Comparison of ENCODE assay signal across 21 cellular contexts in genomic region chr20:47875302-47876025, GRCh38.
A peak's percentile ranks its signal among the peaks of the same experiment; 100 is the strongest.
DNase-seq lines count a peak whose midpoint lies in the region; ATAC-seq, FAIRE-seq and TF ChIP-seq lines count a peak whose summit lies in the region.
"Had no signal": no experiment of that assay in that cellular context is flagged by ENCODE, and none has a peak within 500 bp of the region (broad histone marks: within the 10 kb centered on the region; RNA-seq: fewer than 3 reads in every experiment).

No MANE protein-coding gene starts in this region.

- no peak overlapping the region for H4K91ac ChIP-seq in mesenchymal stem cell (ENCODE audit: low read length)

- H3K27ac Mint-ChIP-seq in type B pancreatic cell = no peak overlapping the region
- H3K27ac Mint-ChIP-seq: activated CD8-positive, alpha-beta T cell treated with anti-CD3 and anti-CD28 coated beads for 36 hours; effector memory CD8-positive, alpha-beta T cell; immature natural killer cell had no signal

- H3K27ac ChIP-seq in mesenchymal stem cell (ENCODE audit: low read length, poor library complexity, severe bottlenecking) = no peak overlapping the region
- no peak overlapping the region for H3K27ac ChIP-seq in foreskin keratinocyte
- H3K27ac ChIP-seq: lower lobe of right lung had no signal

- H3K27me3 ChIP-seq in bronchial epithelial cell (ENCODE audit: control insufficient read depth, insufficient read depth, low read length) (no peaks in the 10 kb centered on the region), mesenchymal stem cell (ENCODE audit: control insufficient read depth in 1 of 2, insufficient read depth in 1 of 2, low read length in 2 of 2) (peaks cover 30 to 54% of the 10 kb centered on the region in 2 experiments), foreskin keratinocyte (no peaks in the 10 kb centered on the region)

- no peak overlapping the region for H3K4me2 ChIP-seq in mesenchymal stem cell (ENCODE audit: low read length, poor library complexity, severe bottlenecking)

- peak overlapping the region in 1 of 2 experiments; percentile 11 for H3K18ac ChIP-seq in mesenchymal stem cell (ENCODE audit: low read depth in 1 of 2, low read length in 2 of 2)

- H2BK5ac ChIP-seq in mesenchymal stem cell (ENCODE audit: low read depth, low read length, poor library complexity, severe bottlenecking) = no peak overlapping the region

- no peaks in the 10 kb centered on the region for H3K9me3 ChIP-seq in mesenchymal stem cell (ENCODE audit: control insufficient read depth, low read length)
- H3K9me3 ChIP-seq: lower lobe of right lung had no signal

- H3K4me3 ChIP-seq in bronchial epithelial cell (ENCODE audit: low read depth, low read length) = no peak overlapping the region
- no peak overlapping the region for H3K4me3 ChIP-seq in mesenchymal stem cell (ENCODE audit: insufficient read depth in 1 of 2, low read depth in 1 of 2, low read length in 2 of 2)
- H3K4me3 ChIP-seq: lower lobe of right lung had no signal

- H4K8ac ChIP-seq in mesenchymal stem cell (ENCODE audit: low read length) = no peak overlapping the region

- peaks cover 39% of the 10 kb centered on the region for H3K4me1 Mint-ChIP-seq in type B pancreatic cell (ENCODE audit: unreplicated experiment)
- H3K4me1 Mint-ChIP-seq: immature natural killer cell had no signal

- TF ChIP-seq CTCF in bronchial epithelial cell (IDR thresholded peaks at IDR 0.05; ENCODE audit: insufficient read depth, low read length, severe bottlenecking) (no peak), type B pancreatic cell (conservative IDR thresholded peaks at IDR 0.05) (no peak), foreskin keratinocyte (conservative IDR thresholded peaks at IDR 0.05) (no peak)

- H3K36me3 ChIP-seq in bronchial epithelial cell (ENCODE audit: control insufficient read depth, insufficient read depth, low read length) = no peaks in the 10 kb centered on the region
- H3K36me3 ChIP-seq in mesenchymal stem cell (ENCODE audit: control insufficient read depth in 1 of 2, insufficient read depth in 2 of 2, low read depth in 1 of 2, low read length in 2 of 2) = no peaks in the 10 kb centered on the region
- H3K36me3 ChIP-seq: lower lobe of right lung had no signal

- FAIRE-seq in bronchial epithelial cell (lab: Jason Lieb, UNC) = peak; percentile 36

- H3K4me1 ChIP-seq in mesenchymal stem cell (ENCODE audit: control insufficient read depth, insufficient read depth, low read depth, low read length) (peaks cover 13% of the 10 kb centered on the region), foreskin keratinocyte (peaks cover 4% of the 10 kb centered on the region)
- H3K4me1 ChIP-seq: lower lobe of right lung had no signal

- H3K36me3 Mint-ChIP-seq in type B pancreatic cell = no peaks in the 10 kb centered on the region
- H3K36me3 Mint-ChIP-seq: immature natural killer cell had no signal

- H2AK5ac ChIP-seq in mesenchymal stem cell (ENCODE audit: low read length, severe bottlenecking) = no peak overlapping the region

- H3K4me3 Mint-ChIP-seq in type B pancreatic cell = peak overlapping the region; percentile 35
- H3K4me3 Mint-ChIP-seq: activated CD8-positive, alpha-beta T cell treated with anti-CD3 and anti-CD28 coated beads for 36 hours; effector memory CD8-positive, alpha-beta T cell; immature natural killer cell had no signal

- H3K14ac ChIP-seq in mesenchymal stem cell (ENCODE audit: low read length in 2 of 2) = no peak overlapping the region

- peaks cover 29% of the 10 kb centered on the region for H3K27me3 Mint-ChIP-seq in type B pancreatic cell

- DNase-seq in HT1080 (ENCODE audit: low read depth) = peak; percentile 20
- DNase-seq in bronchial epithelial cell (ENCODE audit: low read depth) = no peak
- peak; percentile 72 for DNase-seq in mesenchymal stem cell
- no peak for DNase-seq in type B pancreatic cell (ENCODE audit: extremely low spot score, unreplicated experiment)
- no peak for DNase-seq in foreskin keratinocyte
- DNase-seq: activated CD8-positive, alpha-beta T cell treated with anti-CD3 and anti-CD28 coated beads for 36 hours; activated naive CD4-positive, alpha-beta T cell; activated T-cell treated with anti-CD3 and anti-CD28 coated beads, Interleukin-2, amount 50 U/mL, for 1 hour; AML-193; cerebellar nuclear complex; DND-41; effector memory CD8-positive, alpha-beta T cell; immature natural killer cell; Kasumi-1; lower lobe of right lung; NCI-H2107 had no signal

- H2BK12ac ChIP-seq in mesenchymal stem cell (ENCODE audit: low read length in 2 of 2) = peak overlapping the region; percentile 1 to 75

- ATAC-seq in HG02973 (IDR thresholded peaks at IDR 0.05; ENCODE audit: unreplicated experiment) (no peak), HG03378 (IDR thresholded peaks at IDR 0.05; ENCODE audit: unreplicated experiment) (no peak), foreskin keratinocyte (no peak)
- ATAC-seq: activated CD4-positive, CD25-positive, alpha-beta regulatory T cell treated with anti-CD3 and anti-CD28 coated beads, Interleukin-2, amount 50 U/mL, for 24 hours; activated CD8-positive, alpha-beta T cell treated with anti-CD3 and anti-CD28 coated beads for 36 hours; effector memory CD8-positive, alpha-beta T cell; HCT116; lower lobe of right lung; sciatic nerve had no signal

- no peak overlapping the region for H2AFZ ChIP-seq in mesenchymal stem cell (ENCODE audit: low read depth, low read length)

- H3K23ac ChIP-seq in mesenchymal stem cell (ENCODE audit: low read length in 2 of 2) = no peak overlapping the region

- H2BK15ac ChIP-seq in mesenchymal stem cell (ENCODE audit: low read depth, poor library complexity, severe bottlenecking) = no peak overlapping the region

- no peak overlapping the region for H2BK120ac ChIP-seq in mesenchymal stem cell (ENCODE audit: low read depth, low read length)

- H3K79me1 ChIP-seq in mesenchymal stem cell (replicated peaks; ENCODE audit: low read length, poor library complexity, severe bottlenecking) = no peaks in the 10 kb centered on the region

- H3K9me3 Mint-ChIP-seq in type B pancreatic cell = no peaks in the 10 kb centered on the region
- H3K9me3 Mint-ChIP-seq: activated CD8-positive, alpha-beta T cell treated with anti-CD3 and anti-CD28 coated beads for 36 hours; effector memory CD8-positive, alpha-beta T cell; immature natural killer cell had no signal

- 41% methylated on average over 10 of the region's 13 CpGs for WGBS in mesenchymal stem cell

- peak overlapping the region in 1 of 2 experiments; percentile 47 for H3K4ac ChIP-seq in mesenchymal stem cell (ENCODE audit: low read depth in 1 of 2, low read length in 2 of 2)

- no peak overlapping the region for H3K9ac ChIP-seq in mesenchymal stem cell (ENCODE audit: low read length)

Comparison
In these comparisons a context has a peak if more than half of its experiments do, and no peak if none do; other contexts are left out.
1. DNase-seq: peak in HT1080 (single experiment) and mesenchymal stem cell (single experiment); none in bronchial epithelial cell (single experiment), type B pancreatic cell (single experiment) and foreskin keratinocyte (0 of 2).